ENCODE assay signal across 1 cellular context in the genomic region with DNA sequence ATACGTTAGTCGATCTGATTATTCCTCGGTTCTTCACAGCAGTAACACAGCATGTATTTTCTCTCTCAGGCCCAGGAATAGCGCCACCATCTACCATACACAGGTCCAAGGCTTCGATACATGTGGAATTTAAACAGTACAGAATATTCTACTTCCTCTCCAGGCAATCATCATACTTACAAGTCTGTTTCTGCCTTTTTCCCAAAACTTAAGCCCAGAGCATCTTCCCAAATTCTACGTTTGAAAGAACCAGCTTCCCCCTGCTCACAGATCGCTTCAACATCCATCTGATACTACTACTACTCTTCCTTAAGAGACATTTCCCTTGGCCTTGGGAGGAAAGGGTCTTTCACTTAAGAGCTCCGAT.
TF ChIP-seq lines count a peak whose summit lies in the region.

No MANE protein-coding gene starts in this region.

TF ChIP-seq in GM23338, 12 proteins besides CTCF, POLR2A, EP300 and RAD21:
- TF ChIP-seq ZNF114 (CRISPR knock-in tag; IDR thresholded peaks at IDR 0.05) (no peak), EZH2phosphoT487 (IDR thresholded peaks at IDR 0.05; ENCODE audit: unreplicated experiment) (no peak), STAT1 (IDR thresholded peaks at IDR 0.05; ENCODE audit: unreplicated experiment) (no peak), NANOG (IDR thresholded peaks at IDR 0.05; ENCODE audit: borderline replicate concordance) (no peak), POLR2AphosphoS5 (IDR thresholded peaks at IDR 0.05; ENCODE audit: low read depth) (no peak), EZH2 (IDR thresholded peaks at IDR 0.05; ENCODE audit: low read depth, unreplicated experiment) (no peak), ZNF331 (CRISPR knock-in tag; IDR thresholded peaks at IDR 0.05; ENCODE audit: low read depth) (no peak)
- TF ChIP-seq, protein P1, sequence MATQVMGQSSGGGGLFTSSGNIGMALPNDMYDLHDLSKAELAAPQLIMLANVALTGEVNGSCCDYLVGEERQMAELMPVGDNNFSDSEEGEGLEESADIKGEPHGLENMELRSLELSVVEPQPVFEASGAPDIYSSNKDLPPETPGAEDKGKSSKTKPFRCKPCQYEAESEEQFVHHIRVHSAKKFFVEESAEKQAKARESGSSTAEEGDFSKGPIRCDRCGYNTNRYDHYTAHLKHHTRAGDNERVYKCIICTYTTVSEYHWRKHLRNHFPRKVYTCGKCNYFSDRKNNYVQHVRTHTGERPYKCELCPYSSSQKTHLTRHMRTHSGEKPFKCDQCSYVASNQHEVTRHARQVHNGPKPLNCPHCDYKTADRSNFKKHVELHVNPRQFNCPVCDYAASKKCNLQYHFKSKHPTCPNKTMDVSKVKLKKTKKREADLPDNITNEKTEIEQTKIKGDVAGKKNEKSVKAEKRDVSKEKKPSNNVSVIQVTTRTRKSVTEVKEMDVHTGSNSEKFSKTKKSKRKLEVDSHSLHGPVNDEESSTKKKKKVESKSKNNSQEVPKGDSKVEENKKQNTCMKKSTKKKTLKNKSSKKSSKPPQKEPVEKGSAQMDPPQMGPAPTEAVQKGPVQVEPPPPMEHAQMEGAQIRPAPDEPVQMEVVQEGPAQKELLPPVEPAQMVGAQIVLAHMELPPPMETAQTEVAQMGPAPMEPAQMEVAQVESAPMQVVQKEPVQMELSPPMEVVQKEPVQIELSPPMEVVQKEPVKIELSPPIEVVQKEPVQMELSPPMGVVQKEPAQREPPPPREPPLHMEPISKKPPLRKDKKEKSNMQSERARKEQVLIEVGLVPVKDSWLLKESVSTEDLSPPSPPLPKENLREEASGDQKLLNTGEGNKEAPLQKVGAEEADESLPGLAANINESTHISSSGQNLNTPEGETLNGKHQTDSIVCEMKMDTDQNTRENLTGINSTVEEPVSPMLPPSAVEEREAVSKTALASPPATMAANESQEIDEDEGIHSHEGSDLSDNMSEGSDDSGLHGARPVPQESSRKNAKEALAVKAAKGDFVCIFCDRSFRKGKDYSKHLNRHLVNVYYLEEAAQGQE (IDR thresholded peaks at IDR 0.05; ENCODE audit: unreplicated experiment), result no peak
- TF ChIP-seq, protein P2, sequence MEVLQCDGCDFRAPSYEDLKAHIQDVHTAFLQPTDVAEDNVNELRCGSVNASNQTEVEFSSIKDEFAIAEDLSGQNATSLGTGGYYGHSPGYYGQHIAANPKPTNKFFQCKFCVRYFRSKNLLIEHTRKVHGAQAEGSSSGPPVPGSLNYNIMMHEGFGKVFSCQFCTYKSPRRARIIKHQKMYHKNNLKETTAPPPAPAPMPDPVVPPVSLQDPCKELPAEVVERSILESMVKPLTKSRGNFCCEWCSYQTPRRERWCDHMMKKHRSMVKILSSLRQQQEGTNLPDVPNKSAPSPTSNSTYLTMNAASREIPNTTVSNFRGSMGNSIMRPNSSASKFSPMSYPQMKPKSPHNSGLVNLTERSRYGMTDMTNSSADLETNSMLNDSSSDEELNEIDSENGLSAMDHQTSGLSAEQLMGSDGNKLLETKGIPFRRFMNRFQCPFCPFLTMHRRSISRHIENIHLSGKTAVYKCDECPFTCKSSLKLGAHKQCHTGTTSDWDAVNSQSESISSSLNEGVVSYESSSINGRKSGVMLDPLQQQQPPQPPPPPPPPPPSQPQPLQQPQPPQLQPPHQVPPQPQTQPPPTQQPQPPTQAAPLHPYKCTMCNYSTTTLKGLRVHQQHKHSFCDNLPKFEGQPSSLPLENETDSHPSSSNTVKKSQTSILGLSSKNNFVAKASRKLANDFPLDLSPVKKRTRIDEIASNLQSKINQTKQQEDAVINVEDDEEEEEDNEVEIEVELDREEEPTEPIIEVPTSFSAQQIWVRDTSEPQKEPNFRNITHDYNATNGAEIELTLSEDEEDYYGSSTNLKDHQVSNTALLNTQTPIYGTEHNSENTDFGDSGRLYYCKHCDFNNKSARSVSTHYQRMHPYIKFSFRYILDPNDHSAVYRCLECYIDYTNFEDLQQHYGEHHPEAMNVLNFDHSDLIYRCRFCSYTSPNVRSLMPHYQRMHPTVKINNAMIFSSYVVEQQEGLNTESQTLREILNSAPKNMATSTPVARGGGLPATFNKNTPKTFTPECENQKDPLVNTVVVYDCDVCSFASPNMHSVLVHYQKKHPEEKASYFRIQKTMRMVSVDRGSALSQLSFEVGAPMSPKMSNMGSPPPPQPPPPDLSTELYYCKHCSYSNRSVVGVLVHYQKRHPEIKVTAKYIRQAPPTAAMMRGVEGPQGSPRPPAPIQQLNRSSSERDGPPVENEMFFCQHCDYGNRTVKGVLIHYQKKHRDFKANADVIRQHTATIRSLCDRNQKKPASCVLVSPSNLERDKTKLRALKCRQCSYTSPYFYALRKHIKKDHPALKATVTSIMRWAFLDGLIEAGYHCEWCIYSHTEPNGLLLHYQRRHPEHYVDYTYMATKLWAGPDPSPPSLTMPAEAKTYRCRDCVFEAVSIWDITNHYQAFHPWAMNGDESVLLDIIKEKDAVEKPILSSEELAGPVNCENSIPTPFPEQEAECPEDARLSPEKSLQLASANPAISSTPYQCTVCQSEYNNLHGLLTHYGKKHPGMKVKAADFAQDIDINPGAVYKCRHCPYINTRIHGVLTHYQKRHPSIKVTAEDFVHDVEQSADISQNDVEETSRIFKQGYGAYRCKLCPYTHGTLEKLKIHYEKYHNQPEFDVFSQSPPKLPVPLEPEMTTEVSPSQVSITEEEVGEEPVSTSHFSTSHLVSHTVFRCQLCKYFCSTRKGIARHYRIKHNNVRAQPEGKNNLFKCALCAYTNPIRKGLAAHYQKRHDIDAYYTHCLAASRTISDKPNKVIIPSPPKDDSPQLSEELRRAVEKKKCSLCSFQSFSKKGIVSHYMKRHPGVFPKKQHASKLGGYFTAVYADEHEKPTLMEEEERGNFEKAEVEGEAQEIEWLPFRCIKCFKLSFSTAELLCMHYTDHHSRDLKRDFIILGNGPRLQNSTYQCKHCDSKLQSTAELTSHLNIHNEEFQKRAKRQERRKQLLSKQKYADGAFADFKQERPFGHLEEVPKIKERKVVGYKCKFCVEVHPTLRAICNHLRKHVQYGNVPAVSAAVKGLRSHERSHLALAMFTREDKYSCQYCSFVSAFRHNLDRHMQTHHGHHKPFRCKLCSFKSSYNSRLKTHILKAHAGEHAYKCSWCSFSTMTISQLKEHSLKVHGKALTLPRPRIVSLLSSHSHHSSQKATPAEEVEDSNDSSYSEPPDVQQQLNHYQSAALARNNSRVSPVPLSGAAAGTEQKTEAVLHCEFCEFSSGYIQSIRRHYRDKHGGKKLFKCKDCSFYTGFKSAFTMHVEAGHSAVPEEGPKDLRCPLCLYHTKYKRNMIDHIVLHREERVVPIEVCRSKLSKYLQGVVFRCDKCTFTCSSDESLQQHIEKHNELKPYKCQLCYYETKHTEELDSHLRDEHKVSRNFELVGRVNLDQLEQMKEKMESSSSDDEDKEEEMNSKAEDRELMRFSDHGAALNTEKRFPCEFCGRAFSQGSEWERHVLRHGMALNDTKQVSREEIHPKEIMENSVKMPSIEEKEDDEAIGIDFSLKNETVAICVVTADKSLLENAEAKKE (CRISPR knock-in tag; IDR thresholded peaks at IDR 0.05), result no peak
